1 cellular context compared by ENCODE assay signal in the genomic region with DNA sequence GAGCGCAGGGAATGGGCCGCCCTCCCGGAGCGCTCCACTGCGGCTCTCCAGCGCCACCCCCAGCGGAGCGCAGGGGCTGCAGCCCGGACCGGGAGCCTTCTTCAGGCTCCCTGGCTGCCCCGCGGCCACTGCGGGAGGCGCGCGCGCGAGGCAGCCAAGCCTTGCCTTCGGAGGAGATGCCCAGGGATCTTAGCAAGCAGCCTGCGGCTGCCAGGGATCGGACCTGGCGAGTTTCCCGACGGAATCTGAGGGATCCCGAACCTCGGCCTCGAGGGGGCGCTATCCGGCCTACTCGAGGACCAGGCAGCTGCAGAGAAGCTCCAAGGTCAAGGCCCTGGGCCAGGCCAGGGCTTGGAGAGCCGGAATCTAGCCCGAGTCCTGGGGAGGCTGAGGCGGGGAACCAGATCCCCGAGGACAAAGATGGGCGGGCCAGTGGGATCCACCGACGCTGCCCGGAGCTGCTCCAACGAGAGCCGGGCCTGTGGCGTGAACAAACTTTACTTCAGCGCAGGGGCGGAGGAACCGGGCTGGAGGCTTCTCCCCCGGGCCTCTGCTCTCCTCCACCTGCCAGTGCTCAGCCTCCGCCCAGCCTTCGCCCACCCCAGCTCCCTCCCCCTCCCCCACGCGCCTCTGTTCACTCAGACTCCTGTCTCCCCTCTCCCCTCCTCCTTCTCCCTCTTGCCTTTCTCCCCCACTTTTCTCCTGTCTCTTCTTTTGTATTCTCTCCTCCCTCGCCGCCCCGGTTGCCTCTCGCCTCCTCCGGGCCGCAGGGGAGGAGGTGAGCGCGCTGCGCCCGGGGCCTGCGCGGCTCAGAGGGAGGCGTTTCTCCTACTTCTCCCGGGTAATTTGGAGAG.
TF ChIP-seq lines count a peak whose summit lies in the region.

A gene (plus strand): TSS at position 567 of the 854 bp plus-strand sequence. CDS start 889 bp downstream, outside the sequence.

TF ChIP-seq in HEK293, 187 proteins besides CTCF, POLR2A, EP300 and RAD21 (continued from another document and continues in another):
- TF ChIP-seq, protein P1, sequence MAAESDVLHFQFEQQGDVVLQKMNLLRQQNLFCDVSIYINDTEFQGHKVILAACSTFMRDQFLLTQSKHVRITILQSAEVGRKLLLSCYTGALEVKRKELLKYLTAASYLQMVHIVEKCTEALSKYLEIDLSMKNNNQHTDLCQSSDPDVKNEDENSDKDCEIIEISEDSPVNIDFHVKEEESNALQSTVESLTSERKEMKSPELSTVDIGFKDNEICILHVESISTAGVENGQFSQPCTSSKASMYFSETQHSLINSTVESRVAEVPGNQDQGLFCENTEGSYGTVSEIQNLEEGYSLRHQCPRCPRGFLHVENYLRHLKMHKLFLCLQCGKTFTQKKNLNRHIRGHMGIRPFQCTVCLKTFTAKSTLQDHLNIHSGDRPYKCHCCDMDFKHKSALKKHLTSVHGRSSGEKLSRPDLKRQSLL (tag by site-specific recombination; IDR thresholded peaks at IDR 0.05): no peak
- peak; percentile 75; the same call in 1 of the 2 replicates for TF ChIP-seq ZNF777 (tag by site-specific recombination; IDR thresholded peaks at IDR 0.05; ENCODE audit: borderline replicate concordance)
- no peak for TF ChIP-seq ZNF544 (tag by site-specific recombination; IDR thresholded peaks at IDR 0.05)
- TF ChIP-seq, protein P2, sequence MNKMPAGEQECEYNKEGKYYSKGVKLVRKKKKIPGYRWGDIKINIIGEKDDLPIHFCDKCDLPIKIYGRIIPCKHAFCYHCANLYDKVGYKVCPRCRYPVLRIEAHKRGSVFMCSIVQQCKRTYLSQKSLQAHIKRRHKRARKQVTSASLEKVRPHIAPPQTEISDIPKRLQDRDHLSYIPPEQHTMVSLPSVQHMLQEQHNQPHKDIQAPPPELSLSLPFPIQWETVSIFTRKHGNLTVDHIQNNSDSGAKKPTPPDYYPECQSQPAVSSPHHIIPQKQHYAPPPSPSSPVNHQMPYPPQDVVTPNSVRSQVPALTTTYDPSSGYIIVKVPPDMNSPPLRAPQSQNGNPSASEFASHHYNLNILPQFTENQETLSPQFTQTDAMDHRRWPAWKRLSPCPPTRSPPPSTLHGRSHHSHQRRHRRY (tag by site-specific recombination; IDR thresholded peaks at IDR 0.05): no peak
- TF ChIP-seq ZNF843 (tag by site-specific recombination; IDR thresholded peaks at IDR 0.05): no peak
- TF ChIP-seq, protein P3, sequence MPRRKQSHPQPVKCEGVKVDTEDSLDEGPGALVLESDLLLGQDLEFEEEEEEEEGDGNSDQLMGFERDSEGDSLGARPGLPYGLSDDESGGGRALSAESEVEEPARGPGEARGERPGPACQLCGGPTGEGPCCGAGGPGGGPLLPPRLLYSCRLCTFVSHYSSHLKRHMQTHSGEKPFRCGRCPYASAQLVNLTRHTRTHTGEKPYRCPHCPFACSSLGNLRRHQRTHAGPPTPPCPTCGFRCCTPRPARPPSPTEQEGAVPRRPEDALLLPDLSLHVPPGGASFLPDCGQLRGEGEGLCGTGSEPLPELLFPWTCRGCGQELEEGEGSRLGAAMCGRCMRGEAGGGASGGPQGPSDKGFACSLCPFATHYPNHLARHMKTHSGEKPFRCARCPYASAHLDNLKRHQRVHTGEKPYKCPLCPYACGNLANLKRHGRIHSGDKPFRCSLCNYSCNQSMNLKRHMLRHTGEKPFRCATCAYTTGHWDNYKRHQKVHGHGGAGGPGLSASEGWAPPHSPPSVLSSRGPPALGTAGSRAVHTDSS (tag by site-specific recombination; IDR thresholded peaks at IDR 0.05): no peak
- TF ChIP-seq ZNF302 (tag by site-specific recombination; IDR thresholded peaks at IDR 0.05; ENCODE audit: low read depth): no peak
- TF ChIP-seq ZFP37 (tag by site-specific recombination; IDR thresholded peaks at IDR 0.05): no peak
- no peak for TF ChIP-seq HOXC10 (CRISPR knock-in tag; IDR thresholded peaks at IDR 0.05)
- no peak for TF ChIP-seq ZNF24 (tag by site-specific recombination; IDR thresholded peaks at IDR 0.05)
- TF ChIP-seq ZNF239 (tag by site-specific recombination; IDR thresholded peaks at IDR 0.05): no peak
- no peak for TF ChIP-seq PRDM1 (tag by site-specific recombination; IDR thresholded peaks at IDR 0.05)
- TF ChIP-seq EGR2 (tag by site-specific recombination; IDR thresholded peaks at IDR 0.05; ENCODE audit: low read depth): peak; percentile 76
- TF ChIP-seq ZNF121 (tag by site-specific recombination; IDR thresholded peaks at IDR 0.05): no peak
- TF ChIP-seq ZNF529 (tag by site-specific recombination; IDR thresholded peaks at IDR 0.05; ENCODE audit: insufficient replicate concordance): no peak
- no peak for TF ChIP-seq ZNF677 (tag by site-specific recombination; IDR thresholded peaks at IDR 0.05)
- TF ChIP-seq ZNF221 (tag by site-specific recombination; IDR thresholded peaks at IDR 0.05; ENCODE audit: borderline replicate concordance): no peak
- TF ChIP-seq ZNF76 (tag by site-specific recombination; IDR thresholded peaks at IDR 0.05; ENCODE audit: borderline replicate concordance, low read depth): no peak
- no peak for TF ChIP-seq ZNF600 (tag by site-specific recombination; IDR thresholded peaks at IDR 0.05)
- TF ChIP-seq ZNF211 (tag by site-specific recombination; IDR thresholded peaks at IDR 0.05; ENCODE audit: low read depth): no peak
- TF ChIP-seq ZFHX2 (tag by site-specific recombination; conservative IDR thresholded peaks at IDR 0.05): peak; percentile 70
- no peak for TF ChIP-seq TRIM28 (IDR thresholded peaks at IDR 0.05; ENCODE audit: borderline replicate concordance, low read length)
- TF ChIP-seq OSR2 (tag by site-specific recombination; IDR thresholded peaks at IDR 0.05): no peak
- peak; percentile 23; the same call in 1 of the 2 replicates for TF ChIP-seq ZSCAN30 (tag by site-specific recombination; IDR thresholded peaks at IDR 0.05)
- TF ChIP-seq, protein P4, sequence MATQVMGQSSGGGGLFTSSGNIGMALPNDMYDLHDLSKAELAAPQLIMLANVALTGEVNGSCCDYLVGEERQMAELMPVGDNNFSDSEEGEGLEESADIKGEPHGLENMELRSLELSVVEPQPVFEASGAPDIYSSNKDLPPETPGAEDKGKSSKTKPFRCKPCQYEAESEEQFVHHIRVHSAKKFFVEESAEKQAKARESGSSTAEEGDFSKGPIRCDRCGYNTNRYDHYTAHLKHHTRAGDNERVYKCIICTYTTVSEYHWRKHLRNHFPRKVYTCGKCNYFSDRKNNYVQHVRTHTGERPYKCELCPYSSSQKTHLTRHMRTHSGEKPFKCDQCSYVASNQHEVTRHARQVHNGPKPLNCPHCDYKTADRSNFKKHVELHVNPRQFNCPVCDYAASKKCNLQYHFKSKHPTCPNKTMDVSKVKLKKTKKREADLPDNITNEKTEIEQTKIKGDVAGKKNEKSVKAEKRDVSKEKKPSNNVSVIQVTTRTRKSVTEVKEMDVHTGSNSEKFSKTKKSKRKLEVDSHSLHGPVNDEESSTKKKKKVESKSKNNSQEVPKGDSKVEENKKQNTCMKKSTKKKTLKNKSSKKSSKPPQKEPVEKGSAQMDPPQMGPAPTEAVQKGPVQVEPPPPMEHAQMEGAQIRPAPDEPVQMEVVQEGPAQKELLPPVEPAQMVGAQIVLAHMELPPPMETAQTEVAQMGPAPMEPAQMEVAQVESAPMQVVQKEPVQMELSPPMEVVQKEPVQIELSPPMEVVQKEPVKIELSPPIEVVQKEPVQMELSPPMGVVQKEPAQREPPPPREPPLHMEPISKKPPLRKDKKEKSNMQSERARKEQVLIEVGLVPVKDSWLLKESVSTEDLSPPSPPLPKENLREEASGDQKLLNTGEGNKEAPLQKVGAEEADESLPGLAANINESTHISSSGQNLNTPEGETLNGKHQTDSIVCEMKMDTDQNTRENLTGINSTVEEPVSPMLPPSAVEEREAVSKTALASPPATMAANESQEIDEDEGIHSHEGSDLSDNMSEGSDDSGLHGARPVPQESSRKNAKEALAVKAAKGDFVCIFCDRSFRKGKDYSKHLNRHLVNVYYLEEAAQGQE (tag by site-specific recombination; IDR thresholded peaks at IDR 0.05): no peak
- TF ChIP-seq, protein P5, sequence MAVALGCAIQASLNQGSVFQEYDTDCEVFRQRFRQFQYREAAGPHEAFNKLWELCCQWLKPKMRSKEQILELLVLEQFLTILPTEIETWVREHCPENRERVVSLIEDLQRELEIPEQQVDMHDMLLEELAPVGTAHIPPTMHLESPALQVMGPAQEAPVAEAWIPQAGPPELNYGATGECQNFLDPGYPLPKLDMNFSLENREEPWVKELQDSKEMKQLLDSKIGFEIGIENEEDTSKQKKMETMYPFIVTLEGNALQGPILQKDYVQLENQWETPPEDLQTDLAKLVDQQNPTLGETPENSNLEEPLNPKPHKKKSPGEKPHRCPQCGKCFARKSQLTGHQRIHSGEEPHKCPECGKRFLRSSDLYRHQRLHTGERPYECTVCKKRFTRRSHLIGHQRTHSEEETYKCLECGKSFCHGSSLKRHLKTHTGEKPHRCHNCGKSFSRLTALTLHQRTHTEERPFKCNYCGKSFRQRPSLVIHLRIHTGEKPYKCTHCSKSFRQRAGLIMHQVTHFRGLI (tag by site-specific recombination; IDR thresholded peaks at IDR 0.05): peak; percentile 91
- TF ChIP-seq, protein P6, sequence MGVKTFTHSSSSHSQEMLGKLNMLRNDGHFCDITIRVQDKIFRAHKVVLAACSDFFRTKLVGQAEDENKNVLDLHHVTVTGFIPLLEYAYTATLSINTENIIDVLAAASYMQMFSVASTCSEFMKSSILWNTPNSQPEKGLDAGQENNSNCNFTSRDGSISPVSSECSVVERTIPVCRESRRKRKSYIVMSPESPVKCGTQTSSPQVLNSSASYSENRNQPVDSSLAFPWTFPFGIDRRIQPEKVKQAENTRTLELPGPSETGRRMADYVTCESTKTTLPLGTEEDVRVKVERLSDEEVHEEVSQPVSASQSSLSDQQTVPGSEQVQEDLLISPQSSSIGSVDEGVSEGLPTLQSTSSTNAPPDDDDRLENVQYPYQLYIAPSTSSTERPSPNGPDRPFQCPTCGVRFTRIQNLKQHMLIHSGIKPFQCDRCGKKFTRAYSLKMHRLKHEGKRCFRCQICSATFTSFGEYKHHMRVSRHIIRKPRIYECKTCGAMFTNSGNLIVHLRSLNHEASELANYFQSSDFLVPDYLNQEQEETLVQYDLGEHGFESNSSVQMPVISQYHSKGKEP (tag by site-specific recombination; IDR thresholded peaks at IDR 0.05): no peak
- TF ChIP-seq ZNF23 (tag by site-specific recombination; IDR thresholded peaks at IDR 0.05; ENCODE audit: borderline replicate concordance): no peak
- TF ChIP-seq, protein P7, sequence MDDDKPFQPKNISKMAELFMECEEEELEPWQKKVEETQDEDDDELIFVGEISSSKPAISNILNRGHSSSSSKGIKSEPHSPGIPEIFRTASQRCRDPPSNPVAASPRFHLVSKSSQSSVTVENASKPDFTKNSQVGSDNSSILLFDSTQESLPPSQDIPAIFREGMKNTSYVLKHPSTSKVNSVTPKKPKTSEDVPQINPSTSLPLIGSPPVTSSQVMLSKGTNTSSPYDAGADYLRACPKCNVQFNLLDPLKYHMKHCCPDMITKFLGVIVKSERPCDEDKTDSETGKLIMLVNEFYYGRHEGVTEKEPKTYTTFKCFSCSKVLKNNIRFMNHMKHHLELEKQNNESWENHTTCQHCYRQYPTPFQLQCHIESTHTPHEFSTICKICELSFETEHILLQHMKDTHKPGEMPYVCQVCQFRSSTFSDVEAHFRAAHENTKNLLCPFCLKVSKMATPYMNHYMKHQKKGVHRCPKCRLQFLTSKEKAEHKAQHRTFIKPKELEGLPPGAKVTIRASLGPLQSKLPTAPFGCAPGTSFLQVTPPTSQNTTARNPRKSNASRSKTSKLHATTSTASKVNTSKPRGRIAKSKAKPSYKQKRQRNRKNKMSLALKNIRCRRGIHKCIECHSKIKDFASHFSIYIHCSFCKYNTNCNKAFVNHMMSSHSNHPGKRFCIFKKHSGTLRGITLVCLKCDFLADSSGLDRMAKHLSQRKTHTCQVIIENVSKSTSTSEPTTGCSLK (tag by site-specific recombination; IDR thresholded peaks at IDR 0.05): no peak
- TF ChIP-seq MZF1 (tag by site-specific recombination; IDR thresholded peaks at IDR 0.05; ENCODE audit: borderline replicate concordance): 0 out of 2 replicates have a peak, but pooled peaks have one; percentile 15
- no peak for TF ChIP-seq ZNF341 (tag by site-specific recombination; IDR thresholded peaks at IDR 0.05; ENCODE audit: low read depth)
- TF ChIP-seq, protein P8, sequence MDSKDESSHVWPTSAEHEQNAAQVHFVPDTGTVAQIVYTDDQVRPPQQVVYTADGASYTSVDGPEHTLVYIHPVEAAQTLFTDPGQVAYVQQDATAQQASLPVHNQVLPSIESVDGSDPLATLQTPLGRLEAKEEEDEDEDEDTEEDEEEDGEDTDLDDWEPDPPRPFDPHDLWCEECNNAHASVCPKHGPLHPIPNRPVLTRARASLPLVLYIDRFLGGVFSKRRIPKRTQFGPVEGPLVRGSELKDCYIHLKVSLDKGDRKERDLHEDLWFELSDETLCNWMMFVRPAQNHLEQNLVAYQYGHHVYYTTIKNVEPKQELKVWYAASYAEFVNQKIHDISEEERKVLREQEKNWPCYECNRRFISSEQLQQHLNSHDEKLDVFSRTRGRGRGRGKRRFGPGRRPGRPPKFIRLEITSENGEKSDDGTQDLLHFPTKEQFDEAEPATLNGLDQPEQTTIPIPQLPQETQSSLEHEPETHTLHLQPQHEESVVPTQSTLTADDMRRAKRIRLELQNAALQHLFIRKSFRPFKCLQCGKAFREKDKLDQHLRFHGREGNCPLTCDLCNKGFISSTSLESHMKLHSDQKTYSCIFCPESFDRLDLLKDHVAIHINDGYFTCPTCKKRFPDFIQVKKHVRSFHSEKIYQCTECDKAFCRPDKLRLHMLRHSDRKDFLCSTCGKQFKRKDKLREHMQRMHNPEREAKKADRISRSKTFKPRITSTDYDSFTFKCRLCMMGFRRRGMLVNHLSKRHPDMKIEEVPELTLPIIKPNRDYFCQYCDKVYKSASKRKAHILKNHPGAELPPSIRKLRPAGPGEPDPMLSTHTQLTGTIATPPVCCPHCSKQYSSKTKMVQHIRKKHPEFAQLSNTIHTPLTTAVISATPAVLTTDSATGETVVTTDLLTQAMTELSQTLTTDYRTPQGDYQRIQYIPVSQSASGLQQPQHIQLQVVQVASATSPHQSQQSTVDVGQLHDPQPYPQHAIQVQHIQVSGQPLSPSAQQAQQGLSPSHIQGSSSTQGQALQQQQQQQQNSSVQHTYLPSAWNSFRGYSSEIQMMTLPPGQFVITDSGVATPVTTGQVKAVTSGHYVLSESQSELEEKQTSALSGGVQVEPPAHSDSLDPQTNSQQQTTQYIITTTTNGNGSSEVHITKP (tag by site-specific recombination; IDR thresholded peaks at IDR 0.05): no peak
- TF ChIP-seq SP7 (tag by site-specific recombination; IDR thresholded peaks at IDR 0.05): no peak; the same call in 1 of the 2 replicates
- TF ChIP-seq ZNF2 (tag by site-specific recombination; IDR thresholded peaks at IDR 0.05): 0 out of 2 replicates have a peak, but pooled peaks have one; percentile 35
- TF ChIP-seq ZNF561 (tag by site-specific recombination; IDR thresholded peaks at IDR 0.05; ENCODE audit: borderline replicate concordance): no peak
- no peak for TF ChIP-seq ZNF473 (tag by site-specific recombination; IDR thresholded peaks at IDR 0.05)
- TF ChIP-seq, protein P9, sequence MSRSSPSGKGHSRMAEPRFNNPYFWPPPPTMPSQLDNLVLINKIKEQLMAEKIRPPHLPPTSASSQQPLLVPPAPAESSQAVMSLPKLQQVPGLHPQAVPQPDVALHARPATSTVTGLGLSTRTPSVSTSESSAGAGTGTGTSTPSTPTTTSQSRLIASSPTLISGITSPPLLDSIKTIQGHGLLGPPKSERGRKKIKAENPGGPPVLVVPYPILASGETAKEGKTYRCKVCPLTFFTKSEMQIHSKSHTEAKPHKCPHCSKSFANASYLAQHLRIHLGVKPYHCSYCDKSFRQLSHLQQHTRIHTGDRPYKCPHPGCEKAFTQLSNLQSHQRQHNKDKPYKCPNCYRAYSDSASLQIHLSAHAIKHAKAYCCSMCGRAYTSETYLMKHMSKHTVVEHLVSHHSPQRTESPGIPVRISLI (tag by site-specific recombination; IDR thresholded peaks at IDR 0.05): no peak
- no peak for TF ChIP-seq ZSCAN16 (tag by site-specific recombination; IDR thresholded peaks at IDR 0.05)
- peak; percentile 96 for TF ChIP-seq ZBTB48 (tag by site-specific recombination; IDR thresholded peaks at IDR 0.05)
